22 cellular contexts compared by ENCODE assay signal in genomic region chr3:188779537-188779936, GRCh38.
DNase-seq lines count a peak whose midpoint lies in the region; ATAC-seq and TF ChIP-seq lines count a peak whose summit lies in the region.
"Had no signal": no experiment of that assay in that cellular context is flagged by ENCODE, and none has a peak within 500 bp of the region (broad histone marks: within the 10 kb centered on the region; RNA-seq: fewer than 3 reads in every experiment).

No MANE protein-coding gene starts in this region.

- TF ChIP-seq CTCF in fibroblast of lung (conservative IDR thresholded peaks at IDR 0.05 in 1 of 2, IDR thresholded peaks at IDR 0.05 in 1 of 2; ENCODE audit: low read depth in 1 of 2, low read length in 2 of 2) (no peak), left lung (IDR thresholded peaks at IDR 0.05) (no peak), MM.1S (IDR thresholded peaks at IDR 0.05; ENCODE audit: low read length) (no peak)

- H3K27me3 ChIP-seq in fibroblast of lung (ENCODE audit: control insufficient read depth, insufficient read depth, low read length) = no peaks in the 10 kb centered on the region
- no peaks in the 10 kb centered on the region for H3K27me3 ChIP-seq in left lung
- H3K27me3 ChIP-seq in subcutaneous abdominal adipose tissue (ENCODE audit: control insufficient read depth in 5 of 5, insufficient read depth in 4 of 5, low read length in 5 of 5) = no peaks in the 10 kb centered on the region
- H3K27me3 ChIP-seq in MM.1S (replicated peaks; ENCODE audit: insufficient read depth, low read length) = no peaks in the 10 kb centered on the region
- H3K27me3 ChIP-seq: BLaER1 treated with 17β-estradiol and CSF1 and Interleukin-3, amounts not matched to agents 10 nM and 100 nM; pancreas had no signal

- H3K9me3 ChIP-seq in fibroblast of lung (ENCODE audit: control insufficient read depth, insufficient read depth, low read depth, low read length) = no peaks in the 10 kb centered on the region
- no peaks in the 10 kb centered on the region for H3K9me3 ChIP-seq in left lung
- no peaks in the 10 kb centered on the region for H3K9me3 ChIP-seq in subcutaneous abdominal adipose tissue (ENCODE audit: control insufficient read depth in 5 of 5, low read length in 5 of 5)
- H3K9me3 ChIP-seq in MM.1S (replicated peaks; ENCODE audit: insufficient read depth, low read length) = no peaks in the 10 kb centered on the region
- H3K9me3 ChIP-seq: pancreas had no signal

- H3K4me2 ChIP-seq in fibroblast of lung (ENCODE audit: extremely low read depth, insufficient read depth, low read length) (peak overlapping the region; percentile 42), MM.1S (ENCODE audit: low read depth, low read length) (no peak overlapping the region)

- no peaks in the 10 kb centered on the region for H3F3A ChIP-seq in MM.1S (ENCODE audit: insufficient read depth, low read length)

- H2AFZ ChIP-seq in fibroblast of lung (ENCODE audit: low read length) (no peak overlapping the region), MM.1S (ENCODE audit: low read length) (no peak overlapping the region)

- H3K79me2 ChIP-seq in fibroblast of lung (ENCODE audit: control insufficient read depth, insufficient read depth, low read length) = no peaks in the 10 kb centered on the region
- no peaks in the 10 kb centered on the region for H3K79me2 ChIP-seq in MM.1S (ENCODE audit: low read length)

- no peak overlapping the region for H3K4me3 ChIP-seq in fibroblast of lung (replicated peaks in 1 of 4; ENCODE audit: control extremely low read depth in 1 of 4, insufficient read depth in 1 of 4, low read depth in 3 of 4, low read length in 4 of 4)
- no peak overlapping the region for H3K4me3 ChIP-seq in left lung
- H3K4me3 ChIP-seq in subcutaneous abdominal adipose tissue (ENCODE audit: low read depth in 1 of 5, low read length in 5 of 5) = no peak overlapping the region
- H3K4me3 ChIP-seq in MM.1S (ENCODE audit: low read length) = no peak overlapping the region
- H3K4me3 ChIP-seq: BLaER1 treated with 17β-estradiol and CSF1 and Interleukin-3, amounts not matched to agents 10 nM and 100 nM; pancreas had no signal

- no peaks in the 10 kb centered on the region for H4K20me1 ChIP-seq in fibroblast of lung (ENCODE audit: control insufficient read depth, extremely low read depth, insufficient read depth, low read length)
- no peaks in the 10 kb centered on the region for H4K20me1 ChIP-seq in MM.1S (ENCODE audit: insufficient read depth, low read length)
- H4K20me1 ChIP-seq: BLaER1 treated with 17β-estradiol and CSF1 and Interleukin-3, amounts not matched to agents 10 nM and 100 nM had no signal

- H3K9ac ChIP-seq in fibroblast of lung (ENCODE audit: insufficient read depth, low read length) = no peak overlapping the region
- H3K9ac ChIP-seq in subcutaneous abdominal adipose tissue (ENCODE audit: low read length in 5 of 5) = peak overlapping the region in 2 of 5 donors; percentile 60 to 86
- no peak overlapping the region for H3K9ac ChIP-seq in MM.1S (ENCODE audit: low read length)

- H3K4me1 ChIP-seq in fibroblast of lung (ENCODE audit: control insufficient read depth, extremely low read depth, insufficient read depth, low read length) (peaks cover 13% of the 10 kb centered on the region), left lung (peaks cover 27 to 40% of the 10 kb centered on the region in 2 donors), subcutaneous abdominal adipose tissue (ENCODE audit: control insufficient read depth in 5 of 5, insufficient read depth in 5 of 5, low read length in 5 of 5) (peaks cover 0 to 20% (median 13%) of the 10 kb centered on the region in 5 donors), MM.1S (ENCODE audit: low read length) (no peaks in the 10 kb centered on the region)

- DNase-seq in GM03348 (ENCODE audit: low spot score) = peak; percentile 7
- DNase-seq in fibroblast of lung (ENCODE audit: low read depth in 2 of 2) = peak; percentile 27 to 86
- no peak for DNase-seq in left lung
- DNase-seq in activated CD4-positive, alpha-beta T cell treated with anti-CD3 and anti-CD28 coated beads, Interleukin-2, amount 50 U/mL, for 48 hours = no peak
- no peak for DNase-seq in MM.1S
- DNase-seq: activated B cell treated with CpG ODN at 0.5 μM for 24 hours; activated naive CD4-positive, alpha-beta T cell treated with anti-CD3 and anti-CD28 coated beads for 36 hours; activated T-cell treated with anti-CD3 and anti-CD28 coated beads, Interleukin-2, amount 50 U/mL, for 24 hours; Kasumi-1; NCI-H1092 treated with DMSO at 0.1 percent for 48 hours; NCI-H2107; NCI-H510A treated with DMSO at 0.1 percent for 48 hours; pancreas; stimulated activated CD4-positive, alpha-beta T cell treated with anti-CD3 and anti-CD28 coated beads, Interleukin-2, amount 100 ng/mL, for 24 hours; stimulated activated naive B cell treated with anti-CD40 and anti-IgM and Interleukin-4, amounts not matched to agents 10 μg/mL and 1 μg/mL and 100 μg/mL, for 72 hours; T-helper 9 cell had no signal

- intact Hi-C loops in left lung (cut with DNase I) = no loop called here

- peak overlapping the region; percentile 46 for H3K27ac ChIP-seq in fibroblast of lung (ENCODE audit: insufficient read depth, low read length)
- peak overlapping the region; percentile 73 to 80 for H3K27ac ChIP-seq in left lung
- H3K27ac ChIP-seq in subcutaneous abdominal adipose tissue (ENCODE audit: low read depth, low read length) = peak overlapping the region; percentile 88
- no peak overlapping the region for H3K27ac ChIP-seq in MM.1S (ENCODE audit: low read length)

- no peak for ATAC-seq in left lung
- ATAC-seq in HG02884 (IDR thresholded peaks at IDR 0.05; ENCODE audit: unreplicated experiment) = no peak
- ATAC-seq in GM21360 (IDR thresholded peaks at IDR 0.05; ENCODE audit: unreplicated experiment) = no peak
- ATAC-seq: HCT116; natural killer cell treated with Interleukin-12 subunit alpha and Interleukin-12 subunit beta and Interleukin-15 and Interleukin-18, amount 100 ng/mL, for 72 hours; stimulated activated naive B cell treated with anti-CD40 and anti-IgM and Interleukin-4, amounts not matched to agents 10 μg/mL and 1 μg/mL and 100 μg/mL, for 72 hours had no signal

- no peaks in the 10 kb centered on the region for H3K9me2 ChIP-seq in MM.1S (replicated peaks; ENCODE audit: insufficient read depth, low read length)

- H3K36me3 ChIP-seq in fibroblast of lung (ENCODE audit: control insufficient read depth, insufficient read depth, low read length) (no peaks in the 10 kb centered on the region), left lung (no peaks in the 10 kb centered on the region), subcutaneous abdominal adipose tissue (ENCODE audit: control insufficient read depth in 5 of 5, insufficient read depth in 5 of 5, low read length in 5 of 5) (no peaks in the 10 kb centered on the region), MM.1S (replicated peaks; ENCODE audit: insufficient read depth, low read length) (no peaks in the 10 kb centered on the region)
- H3K36me3 ChIP-seq: BLaER1 treated with 17β-estradiol and CSF1 and Interleukin-3, amounts not matched to agents 10 nM and 100 nM; pancreas had no signal

Comparison
In these comparisons a context has a peak if more than half of its experiments do, and no peak if none do; other contexts are left out.
1. DNase-seq: peak in GM03348 (single experiment) and fibroblast of lung (2 of 2); none in left lung (0 of 2), activated CD4-positive, alpha-beta T cell treated with anti-CD3 and anti-CD28 coated beads, Interleukin-2, amount 50 U/mL, for 48 hours (0 of 2) and MM.1S (single experiment).